In the genomic region with DNA sequence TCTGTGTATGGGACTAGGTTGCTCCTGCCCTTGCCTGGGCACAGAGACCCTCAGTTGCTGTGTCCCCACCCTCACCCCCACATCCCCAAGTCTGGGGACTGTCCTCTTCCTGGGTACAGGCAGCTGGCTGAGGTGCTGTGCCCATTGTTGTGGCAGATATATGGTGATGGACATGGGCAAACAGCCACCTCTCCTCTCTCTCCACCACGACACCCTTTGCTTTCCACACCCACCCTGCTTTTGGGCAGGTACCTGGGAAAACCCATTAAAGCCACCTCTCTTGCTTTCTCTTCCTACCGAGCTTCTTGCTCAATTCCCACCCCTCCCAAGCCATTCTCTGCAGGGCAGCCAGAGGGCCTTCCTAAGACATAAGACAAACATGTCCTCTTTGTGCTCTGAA, we compare ENCODE assay signal across 1 cellular context.
TF ChIP-seq lines count a peak whose summit lies in the region.

No MANE protein-coding gene starts in this region.

TF ChIP-seq in H1, 55 proteins besides CTCF, POLR2A, EP300 and RAD21:
- no peak for TF ChIP-seq SP1 (IDR thresholded peaks at IDR 0.05; ENCODE audit: low read depth, low read length)
- TF ChIP-seq TEAD4 (IDR thresholded peaks at IDR 0.05; ENCODE audit: low read depth, low read length), result no peak
- no peak for TF ChIP-seq CHD1 (IDR thresholded peaks at IDR 0.05; ENCODE audit: low read depth, low read length)
- TF ChIP-seq KDM5A (IDR thresholded peaks at IDR 0.05; ENCODE audit: low read length), result no peak
- TF ChIP-seq SIX5 (IDR thresholded peaks at IDR 0.05; ENCODE audit: low read depth, low read length), result no peak
- TF ChIP-seq CBX8 (IDR thresholded peaks at IDR 0.05; ENCODE audit: borderline replicate concordance, low read depth, low read length), result no peak
- TF ChIP-seq TBP (IDR thresholded peaks at IDR 0.05; ENCODE audit: low read depth, low read length), result no peak
- no peak for TF ChIP-seq SRF (IDR thresholded peaks at IDR 0.05; ENCODE audit: low read depth, low read length)
- no peak for TF ChIP-seq TCF12 (IDR thresholded peaks at IDR 0.05; ENCODE audit: low read depth, low read length)
- no peak for TF ChIP-seq CHD2 (IDR thresholded peaks at IDR 0.05; ENCODE audit: low read length)
- TF ChIP-seq KDM4A (IDR thresholded peaks at IDR 0.05; ENCODE audit: low read depth, low read length, severe bottlenecking), result no peak
- TF ChIP-seq SUZ12 (IDR thresholded peaks at IDR 0.05; ENCODE audit: low read length), result no peak
- no peak for TF ChIP-seq TAF7 (optimal IDR thresholded peaks at IDR 0.05; ENCODE audit: borderline replicate concordance, low read depth, low read length)
- no peak for TF ChIP-seq RBBP5 (IDR thresholded peaks at IDR 0.05; ENCODE audit: borderline replicate concordance, low read depth, low read length)
- no peak for TF ChIP-seq KDM1A (IDR thresholded peaks at IDR 0.05; ENCODE audit: borderline replicate concordance, low read length)
- no peak for TF ChIP-seq SP2 (IDR thresholded peaks at IDR 0.05; ENCODE audit: low read length)
